Comparison of ENCODE assay signal across 13 cellular contexts in genomic region chr3:48210534-48210933, GRCh38. TPM values are rescaled to one million over a fixed set of nuclear protein-coding genes. Genes with fewer than 3 reads are reported as not detected.
A peak's percentile ranks its signal among the peaks of the same experiment; 100 is the strongest.
DNase-seq lines count a peak whose midpoint lies in the region; ATAC-seq and TF ChIP-seq lines count a peak whose summit lies in the region.
"Not testable (repeated sequence)": the region's sequence is repeated elsewhere in the genome, so short reads cannot be mapped to it uniquely, and the experiment has no call there.
"Had no signal": no experiment of that assay in that cellular context is flagged by ENCODE, and none has a peak within 500 bp of the region (broad histone marks: within the 10 kb centered on the region; RNA-seq: fewer than 3 reads in every experiment).

No MANE protein-coding gene starts in this region.

- H3K27ac Mint-ChIP-seq in T-helper 17 cell = peak overlapping the region; percentile 8
- peak overlapping the region; percentile 82 for H3K27ac Mint-ChIP-seq in progenitor cell of endocrine pancreas

- not testable (repeated sequence) for H3K9me3 Mint-ChIP-seq in progenitor cell of endocrine pancreas (ENCODE audit: low read depth)

- H3K27me3 Mint-ChIP-seq in T-helper 17 cell, progenitor cell of endocrine pancreas: not testable (repeated sequence)

- not testable (repeated sequence) for H3K9me3 ChIP-seq in T-helper 17 cell (ENCODE audit: control insufficient read depth, low read length, poor library complexity, severe bottlenecking)

- not testable (repeated sequence) for H3K4me1 Mint-ChIP-seq in T-helper 17 cell; progenitor cell of endocrine pancreas (ENCODE audit: low read depth)

- not testable (repeated sequence) for H3K36me3 Mint-ChIP-seq in T-helper 17 cell (ENCODE audit: low read depth); progenitor cell of endocrine pancreas (ENCODE audit: insufficient read depth)

- not testable (repeated sequence) for H3K4me3 Mint-ChIP-seq in T-helper 17 cell; progenitor cell of endocrine pancreas (ENCODE audit: low read depth)

- not testable (repeated sequence) for DNase-seq in T-helper 17 cell; progenitor cell of endocrine pancreas (ENCODE audit: low spot score, unreplicated experiment)

- not testable (repeated sequence) for TF ChIP-seq CTCF in progenitor cell of endocrine pancreas (IDR thresholded peaks at IDR 0.05; ENCODE audit: unreplicated experiment)

- not testable (repeated sequence) for ATAC-seq in T-helper 17 cell

RNA-seq across cellular contexts. Expression of gene CAMP, which starts 12.8 kb away (rescaled TPM):
- total RNA-seq in T-helper 17 cell = not detected
- not detected in 2 replicates for total RNA-seq in progenitor cell of endocrine pancreas
- total RNA-seq: A172; A673; B cell; Caco-2; Calu3; CD4-positive, alpha-beta memory T cell; CD4-positive, alpha-beta T cell; CD4-positive, CD25-positive, alpha-beta regulatory T cell; CD8-positive, alpha-beta memory T cell; CD8-positive, alpha-beta T cell; Daoy had no signal

RNA-seq across cellular contexts. Expression of gene CDC25A, which starts 22.3 kb away (rescaled TPM):
- under 1 TPM; 0.22 to 0.44 TPM for total RNA-seq in T-helper 17 cell
- 20.5 and 24.5 TPM in 2 replicates for total RNA-seq in progenitor cell of endocrine pancreas
- total RNA-seq: CD4-positive, alpha-beta memory T cell had no signal

RNA-seq across cellular contexts. Expression of gene ZNF589, which starts 30.4 kb away (rescaled TPM):
- total RNA-seq in T-helper 17 cell (10 to 100 TPM; 31.0 to 35.4 TPM), progenitor cell of endocrine pancreas (28.5 and 30.4 TPM in 2 replicates)

Comparison
In these comparisons a context has a peak if more than half of its experiments do, and no peak if none do; other contexts are left out.
1. RNA of gene CDC25A, which starts 22.3 kb away (total RNA-seq): 20.5 to 24.5 TPM in progenitor cell of endocrine pancreas; 0.22 to 0.44 TPM in T-helper 17 cell; every median in the first group is over 10 times any median in the second.